ENCODE assay signal across 22 cellular contexts in the genomic region with DNA sequence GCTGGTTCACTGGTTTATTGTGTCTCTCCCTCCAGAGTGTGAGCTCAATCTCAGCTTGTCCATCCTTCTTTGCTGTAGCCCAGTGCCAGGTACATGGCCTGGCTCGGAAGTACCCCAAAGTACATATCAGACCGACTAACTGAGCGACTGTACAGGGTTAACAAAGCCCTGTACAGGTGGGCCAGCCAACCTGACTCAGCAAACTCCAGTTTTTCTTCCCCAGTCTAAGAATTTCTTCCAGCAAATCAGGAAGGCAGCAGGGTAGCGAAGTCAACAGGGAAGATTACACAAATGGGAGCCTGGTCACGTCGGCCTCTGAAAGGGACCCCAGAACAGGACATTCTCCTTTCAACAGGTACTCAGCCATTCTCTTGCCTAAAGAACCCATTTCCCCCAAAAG. TPM values are rescaled to one million over a fixed set of nuclear protein-coding genes. Genes with fewer than 3 reads are reported as not detected.
A peak's percentile ranks its signal among the peaks of the same experiment; 100 is the strongest.
DNase-seq lines count a peak whose midpoint lies in the region; ATAC-seq, FAIRE-seq and TF ChIP-seq lines count a peak whose summit lies in the region.
"Had no signal": no experiment of that assay in that cellular context is flagged by ENCODE, and none has a peak within 500 bp of the region (broad histone marks: within the 10 kb centered on the region; RNA-seq: fewer than 3 reads in every experiment).

No MANE protein-coding gene starts in this region.

- FAIRE-seq in endothelial cell of umbilical vein (lab: Jason Lieb, UNC) = no peak
- FAIRE-seq: endometrium had no signal

- no peaks in the 10 kb centered on the region for H3K27me3 Mint-ChIP-seq in CD4-positive, alpha-beta T cell
- no peaks in the 10 kb centered on the region for H3K27me3 Mint-ChIP-seq in nephron progenitor cell (ENCODE audit: low read depth, poor library complexity)

- ATAC-seq in CD4-positive, alpha-beta T cell (ENCODE audit: poor library complexity) = no peak
- no peak for ATAC-seq in GM21717 (IDR thresholded peaks at IDR 0.05; ENCODE audit: unreplicated experiment)
- no peak for ATAC-seq in HG02623 (IDR thresholded peaks at IDR 0.05; ENCODE audit: unreplicated experiment)
- ATAC-seq in GM18858 (IDR thresholded peaks at IDR 0.05; ENCODE audit: unreplicated experiment) = no peak

- BruUV-seq in PC-9 (replicated peaks; lab: Mats Ljungman, UMichigan) (no TSS peak), endothelial cell of umbilical vein (replicated peaks; lab: Mats Ljungman, UMichigan) (no TSS peak)

- no peaks in the 10 kb centered on the region for H3K9me3 ChIP-seq in CD4-positive, alpha-beta T cell (ENCODE audit: control insufficient read depth, low read length)
- H3K9me3 ChIP-seq in PC-9 (ENCODE audit: insufficient read depth, low read depth) (no peaks in the 10 kb centered on the region), endothelial cell of umbilical vein (replicated peaks; ENCODE audit: control insufficient read depth, insufficient read depth, low read length) (no peaks in the 10 kb centered on the region)
- H3K9me3 ChIP-seq: SJSA1, uterus had no signal

- no peak overlapping the region for H3K9ac ChIP-seq in endothelial cell of umbilical vein (replicated peaks; ENCODE audit: extremely low read depth, insufficient read depth, low read length)
- H3K9ac ChIP-seq: parathyroid adenoma had no signal

- H3K4me2 ChIP-seq in PC-9 (no peak overlapping the region), endothelial cell of umbilical vein (ENCODE audit: insufficient read depth, low read length) (no peak overlapping the region)

- H3K27me3 ChIP-seq in CD4-positive, alpha-beta T cell (ENCODE audit: control insufficient read depth, insufficient read depth, low read length) = no peaks in the 10 kb centered on the region
- H3K27me3 ChIP-seq in PC-9 (ENCODE audit: insufficient read depth, low read depth) (no peaks in the 10 kb centered on the region), endothelial cell of umbilical vein (ENCODE audit: control insufficient read depth in 2 of 2, insufficient read depth in 2 of 2, low read length in 2 of 2) (no peaks in the 10 kb centered on the region)
- H3K27me3 ChIP-seq: SJSA1, uterus had no signal

- peaks cover 37% of the 10 kb centered on the region for H3K36me3 Mint-ChIP-seq in CD4-positive, alpha-beta T cell (ENCODE audit: low read depth)
- H3K36me3 Mint-ChIP-seq in nephron progenitor cell (ENCODE audit: low read depth) = peaks cover 36% of the 10 kb centered on the region

- CTCF ChIA-PET in CD4-positive, alpha-beta T cell (lab: Charles Lee) = interaction anchor here (1.4 to 2.0 kb wide), 2 partner anchors 58 to 59 kb away, joined by 3 to 7 read pairs; no protein-coding TSS in a partner anchor
- CTCF ChIA-PET in PC-9 (lab: Charles Lee) = no interaction called here
- CTCF ChIA-PET in endothelial cell of umbilical vein (lab: Charles Lee) = interaction anchor here (1.0 to 7.1 kb wide), 3 partner anchors 16 to 59 kb away, joined by 3 to 58 read pairs (median 3); no protein-coding TSS in a partner anchor

- H3K79me2 ChIP-seq in PC-9 (ENCODE audit: low read depth) (peaks cover 99% of the 10 kb centered on the region), endothelial cell of umbilical vein (ENCODE audit: control insufficient read depth, insufficient read depth, low read length) (peaks cover 78% of the 10 kb centered on the region)

- H3K36me3 ChIP-seq in PC-9 (ENCODE audit: low read depth) (peaks cover 29% of the 10 kb centered on the region), endothelial cell of umbilical vein (ENCODE audit: control insufficient read depth in 2 of 2, extremely low read depth in 1 of 2, insufficient read depth in 2 of 2, low read length in 2 of 2) (peaks cover 0 to 4% of the 10 kb centered on the region in 2 experiments)
- H3K36me3 ChIP-seq: uterus had no signal

- intact Hi-C loops in CD4-positive, alpha-beta T cell (cut with DNase I, micrococcal nuclease) = no loop called here
- intact Hi-C loops in PC-9 (cut with micrococcal nuclease; ENCODE audit: unreplicated experiment) (no loop called here), endothelial cell of umbilical vein (cut with micrococcal nuclease) (no loop called here)

- peaks cover 46% of the 10 kb centered on the region for H3F3A ChIP-seq in PC-9 (ENCODE audit: insufficient read depth, low read depth)

- peaks cover 67% of the 10 kb centered on the region for H3K4me1 Mint-ChIP-seq in CD4-positive, alpha-beta T cell (ENCODE audit: low read depth)
- H3K4me1 Mint-ChIP-seq in nephron progenitor cell = peaks cover 51% of the 10 kb centered on the region

- H2AFZ ChIP-seq in PC-9 (no peak overlapping the region), endothelial cell of umbilical vein (ENCODE audit: low read depth, low read length) (no peak overlapping the region)
- H2AFZ ChIP-seq: parathyroid adenoma had no signal

- peak overlapping the region; percentile 84 for H3K27ac Mint-ChIP-seq in CD4-positive, alpha-beta T cell
- peak overlapping the region; percentile 73 for H3K27ac Mint-ChIP-seq in nephron progenitor cell

- POLR2A ChIA-PET in CD4-positive, alpha-beta T cell (lab: Charles Lee) = interaction anchor here (0.8 kb wide), 1 partner anchor 31 kb away, joined by 3 read pairs; a partner anchor contains a TSS
- POLR2A ChIA-PET in PC-9 (lab: Charles Lee; ENCODE audit: unreplicated experiment) = no interaction called here
- POLR2A ChIA-PET in endothelial cell of umbilical vein (lab: Charles Lee) = interaction anchor here (0.6 kb wide), 1 partner anchor 17 kb away, joined by 7 read pairs; no protein-coding TSS in a partner anchor

- no peak for DNase-seq in CD4-positive, alpha-beta T cell
- no peak for DNase-seq in PC-9
- DNase-seq in endothelial cell of umbilical vein (ENCODE audit: low read depth, low spot score) = no peak
- no peak for DNase-seq in nephron progenitor cell
- DNase-seq in AG20443 (ENCODE audit: low spot score) = no peak
- DNase-seq: activated CD4-positive, alpha-beta T cell treated with anti-CD3 and anti-CD28 coated beads, Interleukin-2, amount 50 U/mL, for 1 hour; caudate nucleus; DMS 273 treated with DMSO at 0.1 percent for 48 hours; HCEC 1CT; midbrain; NCI-H1694; NCI-H446 treated with DMSO at 0.1 percent for 48 hours; stimulated activated naive CD4-positive, alpha-beta T cell treated with Interleukin-2 at 50 U/mL for 16 hours; T1000; uterus had no signal

- 0 out of 2 replicates have a peak, but pooled peaks cover 4% of the 10 kb centered on the region for H4K20me1 ChIP-seq in PC-9 (ENCODE audit: insufficient read depth)
- no peaks in the 10 kb centered on the region for H4K20me1 ChIP-seq in endothelial cell of umbilical vein (replicated peaks; ENCODE audit: control insufficient read depth, extremely low read depth, insufficient read depth, low read length)

- no peaks in the 10 kb centered on the region for H3K9me3 Mint-ChIP-seq in CD4-positive, alpha-beta T cell
- H3K9me3 Mint-ChIP-seq in nephron progenitor cell = peaks cover 8% of the 10 kb centered on the region

- H3K4me3 ChIP-seq in PC-9 (no peak overlapping the region), endothelial cell of umbilical vein (replicated peaks in 1 of 3; ENCODE audit: insufficient read depth in 1 of 3, low read depth in 1 of 3, low read length in 3 of 3) (no peak overlapping the region)
- H3K4me3 ChIP-seq: SJSA1, skin epidermis, uterus had no signal

- H3K4me1 ChIP-seq in PC-9 (replicated peaks; ENCODE audit: insufficient read depth) (peaks cover 90% of the 10 kb centered on the region), endothelial cell of umbilical vein (ENCODE audit: control insufficient read depth, extremely low read depth, insufficient read depth, low read length) (peaks cover 30% of the 10 kb centered on the region)

- H3K4me3 Mint-ChIP-seq in CD4-positive, alpha-beta T cell = no peak overlapping the region
- no peak overlapping the region for H3K4me3 Mint-ChIP-seq in nephron progenitor cell

- TF ChIP-seq CTCF in CD4-positive, alpha-beta T cell (IDR thresholded peaks at IDR 0.05) = no peak
- TF ChIP-seq CTCF in PC-9 (conservative IDR thresholded peaks at IDR 0.05) (no peak), endothelial cell of umbilical vein (IDR thresholded peaks at IDR 0.05; ENCODE audit: extremely low read depth in 1 of 2, insufficient read depth in 1 of 2, low read depth in 1 of 2, low read length in 2 of 2) (no peak), nephron progenitor cell (IDR thresholded peaks at IDR 0.05) (no peak)

- no peak overlapping the region for H3K27ac ChIP-seq in CD4-positive, alpha-beta T cell (ENCODE audit: low read depth, low read length)
- peak overlapping the region; percentile 97; the same call in 1 of the 2 replicates for H3K27ac ChIP-seq in PC-9
- peak overlapping the region; percentile 10 for H3K27ac ChIP-seq in endothelial cell of umbilical vein (ENCODE audit: insufficient read depth, low read depth, low read length)
- H3K27ac ChIP-seq: parathyroid adenoma, SJSA1, uterus had no signal

- TF ChIP-seq POLR2A in endothelial cell of umbilical vein (IDR thresholded peaks at IDR 0.05; ENCODE audit: low read depth, low read length) = no peak

- no peaks in the 10 kb centered on the region for H3K9me2 ChIP-seq in PC-9 (ENCODE audit: insufficient read depth)

- dilution Hi-C loops in endothelial cell of umbilical vein (cut with MboI; ENCODE audit: extremely low pct_ligation_motif_present, low sequenced_read_pairs) = no loop called here

- no peaks in the 10 kb centered on the region for H3K9me1 ChIP-seq in endothelial cell of umbilical vein (replicated peaks; ENCODE audit: control insufficient read depth, extremely low read depth, insufficient read depth, low read length)

TF ChIP-seq in endothelial cell of umbilical vein, 7 proteins besides CTCF, POLR2A, EP300 and RAD21 (continues in another document):
- TF ChIP-seq MYC (IDR thresholded peaks at IDR 0.05; ENCODE audit: low read depth, low read length) = no peak
- no peak for TF ChIP-seq POLR2AphosphoS5 (IDR thresholded peaks at IDR 0.05; ENCODE audit: insufficient read depth, low read depth, low read length)
- no peak for TF ChIP-seq GATA2 (IDR thresholded peaks at IDR 0.05; ENCODE audit: insufficient read depth, insufficient read length, low read depth, low read length)
- no peak for TF ChIP-seq FOS (IDR thresholded peaks at IDR 0.05; ENCODE audit: borderline replicate concordance, insufficient read depth, low read length)
- TF ChIP-seq, protein P1, sequence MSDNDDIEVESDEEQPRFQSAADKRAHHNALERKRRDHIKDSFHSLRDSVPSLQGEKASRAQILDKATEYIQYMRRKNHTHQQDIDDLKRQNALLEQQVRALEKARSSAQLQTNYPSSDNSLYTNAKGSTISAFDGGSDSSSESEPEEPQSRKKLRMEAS (IDR thresholded peaks at IDR 0.05; ENCODE audit: insufficient read depth, insufficient read length) = no peak

RNA-seq across cellular contexts. Expression of a gene that starts 31.3 kb away (rescaled TPM):
- total RNA-seq in CD4-positive, alpha-beta T cell = 10 to 100 TPM; 33.0 to 34.3 TPM
- 72.3 and 107 TPM in 2 replicates for total RNA-seq in PC-9 (2021)
- 75.2 and 76.3 TPM in 2 replicates for total RNA-seq in endothelial cell of umbilical vein
- 26.4 and 30.6 TPM in 2 replicates for polyA plus RNA-seq in endothelial cell of umbilical vein
- polyA plus RNA-seq in endothelial cell of umbilical vein (2011; cell fraction: cytosol; rRNA removed) = 31.6 and 33.3 TPM in 2 replicates
- 107 and 122 TPM in 2 replicates for polyA plus RNA-seq in endothelial cell of umbilical vein (2011; cell fraction: nucleus; rRNA removed)
- polyA plus RNA-seq in endothelial cell of umbilical vein (2012) = 55.4 and 56.4 TPM in 2 replicates
- 47.8 and 61.9 TPM in 2 replicates for polyA minus RNA-seq in endothelial cell of umbilical vein
- polyA minus RNA-seq in endothelial cell of umbilical vein (2011; cell fraction: cytosol; rRNA and poly(A)+ RNA removed) = 6.9 TPM
- polyA minus RNA-seq in endothelial cell of umbilical vein (2011; cell fraction: nucleus; rRNA and poly(A)+ RNA removed) = 82.0 and 106 TPM in 2 replicates
